2 cellular contexts compared by ENCODE assay signal in genomic region chr7:94064541-94065191, GRCh38.
TF ChIP-seq lines count a peak whose summit lies in the region.

No MANE protein-coding gene starts in this region.

TF ChIP-seq in GM23338, 12 proteins besides CTCF, POLR2A, EP300 and RAD21 (continued from another document):
- TF ChIP-seq ZNF462 (CRISPR knock-in tag; IDR thresholded peaks at IDR 0.05) (no peak), ZNF114 (CRISPR knock-in tag; IDR thresholded peaks at IDR 0.05) (no peak), STAT1 (IDR thresholded peaks at IDR 0.05; ENCODE audit: unreplicated experiment) (no peak), JUNB (IDR thresholded peaks at IDR 0.05; ENCODE audit: unreplicated experiment) (no peak), REST (IDR thresholded peaks at IDR 0.05; ENCODE audit: unreplicated experiment) (no peak), EZH2phosphoT487 (IDR thresholded peaks at IDR 0.05; ENCODE audit: unreplicated experiment) (no peak), CREB1 (CRISPR knock-in tag; IDR thresholded peaks at IDR 0.05; ENCODE audit: low read depth) (no peak), EZH2 (IDR thresholded peaks at IDR 0.05; ENCODE audit: low read depth, unreplicated experiment) (no peak)

TF ChIP-seq in SK-N-SH treated with all-trans-retinoic acid at 6 μM for 48 hours, 23 proteins besides CTCF, POLR2A, EP300 and RAD21 (continued from another document):
- no peak for TF ChIP-seq PPARA (CRISPR knock-in tag; IDR thresholded peaks at IDR 0.05; ENCODE audit: borderline replicate concordance)
- TF ChIP-seq ARNTL (CRISPR knock-in tag; IDR thresholded peaks at IDR 0.05; ENCODE audit: borderline replicate concordance, low read depth), result no peak
- no peak for TF ChIP-seq ZFP30 (CRISPR knock-in tag; IDR thresholded peaks at IDR 0.05)
